1 cellular context compared by ENCODE assay signal in the genomic region with DNA sequence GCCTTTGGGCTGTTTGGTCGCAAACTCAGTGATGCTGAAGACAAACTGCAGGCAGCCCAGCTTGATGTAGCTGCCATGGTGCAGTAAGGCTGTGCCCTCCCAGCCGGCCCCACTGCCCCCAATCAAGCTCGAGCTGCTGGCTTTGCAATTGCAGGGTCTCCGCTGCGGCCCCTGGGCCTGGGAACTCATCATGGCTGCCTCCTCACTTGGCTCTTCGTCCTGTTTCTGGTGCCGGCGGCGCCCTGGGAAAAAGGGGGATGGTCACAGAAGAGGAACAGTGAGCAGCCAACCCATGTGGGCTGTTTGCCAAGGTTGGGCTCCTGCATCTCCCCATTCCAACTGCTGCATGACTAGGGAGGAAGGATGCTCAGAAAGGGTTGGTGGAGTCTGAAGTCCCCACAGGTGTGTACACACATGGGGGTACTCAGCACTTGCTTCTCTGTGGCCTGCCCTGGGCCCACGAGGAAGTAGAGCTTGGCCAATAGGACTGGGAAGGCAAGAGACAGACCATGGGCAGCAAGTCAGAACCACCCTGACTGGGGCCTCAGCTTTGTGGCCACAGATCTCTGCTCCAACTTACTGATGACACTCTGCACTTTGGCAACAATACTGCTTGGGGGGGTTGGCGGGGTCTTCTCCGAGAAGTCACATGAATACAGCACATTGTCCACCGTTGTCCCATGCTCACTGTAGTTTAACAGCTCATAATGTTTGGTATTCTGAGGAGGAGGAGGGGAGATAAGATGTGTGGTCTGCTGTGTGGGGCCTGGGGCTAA.
TF ChIP-seq lines count a peak whose summit lies in the region.

No MANE protein-coding gene starts in this region.

TF ChIP-seq in GM23338, 12 proteins besides CTCF, POLR2A, EP300 and RAD21 (continued from another document):
- TF ChIP-seq, protein P1, sequence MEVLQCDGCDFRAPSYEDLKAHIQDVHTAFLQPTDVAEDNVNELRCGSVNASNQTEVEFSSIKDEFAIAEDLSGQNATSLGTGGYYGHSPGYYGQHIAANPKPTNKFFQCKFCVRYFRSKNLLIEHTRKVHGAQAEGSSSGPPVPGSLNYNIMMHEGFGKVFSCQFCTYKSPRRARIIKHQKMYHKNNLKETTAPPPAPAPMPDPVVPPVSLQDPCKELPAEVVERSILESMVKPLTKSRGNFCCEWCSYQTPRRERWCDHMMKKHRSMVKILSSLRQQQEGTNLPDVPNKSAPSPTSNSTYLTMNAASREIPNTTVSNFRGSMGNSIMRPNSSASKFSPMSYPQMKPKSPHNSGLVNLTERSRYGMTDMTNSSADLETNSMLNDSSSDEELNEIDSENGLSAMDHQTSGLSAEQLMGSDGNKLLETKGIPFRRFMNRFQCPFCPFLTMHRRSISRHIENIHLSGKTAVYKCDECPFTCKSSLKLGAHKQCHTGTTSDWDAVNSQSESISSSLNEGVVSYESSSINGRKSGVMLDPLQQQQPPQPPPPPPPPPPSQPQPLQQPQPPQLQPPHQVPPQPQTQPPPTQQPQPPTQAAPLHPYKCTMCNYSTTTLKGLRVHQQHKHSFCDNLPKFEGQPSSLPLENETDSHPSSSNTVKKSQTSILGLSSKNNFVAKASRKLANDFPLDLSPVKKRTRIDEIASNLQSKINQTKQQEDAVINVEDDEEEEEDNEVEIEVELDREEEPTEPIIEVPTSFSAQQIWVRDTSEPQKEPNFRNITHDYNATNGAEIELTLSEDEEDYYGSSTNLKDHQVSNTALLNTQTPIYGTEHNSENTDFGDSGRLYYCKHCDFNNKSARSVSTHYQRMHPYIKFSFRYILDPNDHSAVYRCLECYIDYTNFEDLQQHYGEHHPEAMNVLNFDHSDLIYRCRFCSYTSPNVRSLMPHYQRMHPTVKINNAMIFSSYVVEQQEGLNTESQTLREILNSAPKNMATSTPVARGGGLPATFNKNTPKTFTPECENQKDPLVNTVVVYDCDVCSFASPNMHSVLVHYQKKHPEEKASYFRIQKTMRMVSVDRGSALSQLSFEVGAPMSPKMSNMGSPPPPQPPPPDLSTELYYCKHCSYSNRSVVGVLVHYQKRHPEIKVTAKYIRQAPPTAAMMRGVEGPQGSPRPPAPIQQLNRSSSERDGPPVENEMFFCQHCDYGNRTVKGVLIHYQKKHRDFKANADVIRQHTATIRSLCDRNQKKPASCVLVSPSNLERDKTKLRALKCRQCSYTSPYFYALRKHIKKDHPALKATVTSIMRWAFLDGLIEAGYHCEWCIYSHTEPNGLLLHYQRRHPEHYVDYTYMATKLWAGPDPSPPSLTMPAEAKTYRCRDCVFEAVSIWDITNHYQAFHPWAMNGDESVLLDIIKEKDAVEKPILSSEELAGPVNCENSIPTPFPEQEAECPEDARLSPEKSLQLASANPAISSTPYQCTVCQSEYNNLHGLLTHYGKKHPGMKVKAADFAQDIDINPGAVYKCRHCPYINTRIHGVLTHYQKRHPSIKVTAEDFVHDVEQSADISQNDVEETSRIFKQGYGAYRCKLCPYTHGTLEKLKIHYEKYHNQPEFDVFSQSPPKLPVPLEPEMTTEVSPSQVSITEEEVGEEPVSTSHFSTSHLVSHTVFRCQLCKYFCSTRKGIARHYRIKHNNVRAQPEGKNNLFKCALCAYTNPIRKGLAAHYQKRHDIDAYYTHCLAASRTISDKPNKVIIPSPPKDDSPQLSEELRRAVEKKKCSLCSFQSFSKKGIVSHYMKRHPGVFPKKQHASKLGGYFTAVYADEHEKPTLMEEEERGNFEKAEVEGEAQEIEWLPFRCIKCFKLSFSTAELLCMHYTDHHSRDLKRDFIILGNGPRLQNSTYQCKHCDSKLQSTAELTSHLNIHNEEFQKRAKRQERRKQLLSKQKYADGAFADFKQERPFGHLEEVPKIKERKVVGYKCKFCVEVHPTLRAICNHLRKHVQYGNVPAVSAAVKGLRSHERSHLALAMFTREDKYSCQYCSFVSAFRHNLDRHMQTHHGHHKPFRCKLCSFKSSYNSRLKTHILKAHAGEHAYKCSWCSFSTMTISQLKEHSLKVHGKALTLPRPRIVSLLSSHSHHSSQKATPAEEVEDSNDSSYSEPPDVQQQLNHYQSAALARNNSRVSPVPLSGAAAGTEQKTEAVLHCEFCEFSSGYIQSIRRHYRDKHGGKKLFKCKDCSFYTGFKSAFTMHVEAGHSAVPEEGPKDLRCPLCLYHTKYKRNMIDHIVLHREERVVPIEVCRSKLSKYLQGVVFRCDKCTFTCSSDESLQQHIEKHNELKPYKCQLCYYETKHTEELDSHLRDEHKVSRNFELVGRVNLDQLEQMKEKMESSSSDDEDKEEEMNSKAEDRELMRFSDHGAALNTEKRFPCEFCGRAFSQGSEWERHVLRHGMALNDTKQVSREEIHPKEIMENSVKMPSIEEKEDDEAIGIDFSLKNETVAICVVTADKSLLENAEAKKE (CRISPR knock-in tag; IDR thresholded peaks at IDR 0.05): no peak
- no peak for TF ChIP-seq CREB1 (CRISPR knock-in tag; IDR thresholded peaks at IDR 0.05; ENCODE audit: low read depth)
- TF ChIP-seq EZH2 (IDR thresholded peaks at IDR 0.05; ENCODE audit: low read depth, unreplicated experiment): no peak
- TF ChIP-seq EZH2phosphoT487 (IDR thresholded peaks at IDR 0.05; ENCODE audit: unreplicated experiment): no peak
- no peak for TF ChIP-seq ZNF331 (CRISPR knock-in tag; IDR thresholded peaks at IDR 0.05; ENCODE audit: low read depth)
- TF ChIP-seq, protein P2, sequence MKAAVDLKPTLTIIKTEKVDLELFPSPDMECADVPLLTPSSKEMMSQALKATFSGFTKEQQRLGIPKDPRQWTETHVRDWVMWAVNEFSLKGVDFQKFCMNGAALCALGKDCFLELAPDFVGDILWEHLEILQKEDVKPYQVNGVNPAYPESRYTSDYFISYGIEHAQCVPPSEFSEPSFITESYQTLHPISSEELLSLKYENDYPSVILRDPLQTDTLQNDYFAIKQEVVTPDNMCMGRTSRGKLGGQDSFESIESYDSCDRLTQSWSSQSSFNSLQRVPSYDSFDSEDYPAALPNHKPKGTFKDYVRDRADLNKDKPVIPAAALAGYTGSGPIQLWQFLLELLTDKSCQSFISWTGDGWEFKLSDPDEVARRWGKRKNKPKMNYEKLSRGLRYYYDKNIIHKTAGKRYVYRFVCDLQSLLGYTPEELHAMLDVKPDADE (IDR thresholded peaks at IDR 0.05): no peak
- no peak for TF ChIP-seq POLR2AphosphoS5 (IDR thresholded peaks at IDR 0.05; ENCODE audit: low read depth)
- TF ChIP-seq JUNB (IDR thresholded peaks at IDR 0.05; ENCODE audit: unreplicated experiment): no peak
